Comparison of ENCODE assay signal across 17 cellular contexts in genomic region chr11:107848345-107848744, GRCh38. TPM values are rescaled to one million over a fixed set of nuclear protein-coding genes. Genes with fewer than 3 reads are reported as not detected.
DNase-seq lines count a peak whose midpoint lies in the region; ATAC-seq and TF ChIP-seq lines count a peak whose summit lies in the region.
"Had no signal": no experiment of that assay in that cellular context is flagged by ENCODE, and none has a peak within 500 bp of the region (broad histone marks: within the 10 kb centered on the region; RNA-seq: fewer than 3 reads in every experiment).

No MANE protein-coding gene starts in this region.

- no peak overlapping the region for H3K4me3 Mint-ChIP-seq in Calu3 (ENCODE audit: low read depth, unreplicated experiment)
- no peak overlapping the region for H3K4me3 Mint-ChIP-seq in T-helper 17 cell
- H3K4me3 Mint-ChIP-seq in neural progenitor cell, result no peak overlapping the region
- H3K4me3 Mint-ChIP-seq: T-cell had no signal

- H4K20me1 ChIP-seq in Karpas-422 (ENCODE audit: insufficient read depth, low read depth, low read length) (peaks cover 40% of the 10 kb centered on the region), neural progenitor cell (ENCODE audit: low read depth) (peaks cover 25% of the 10 kb centered on the region)

- H3K27me3 Mint-ChIP-seq in Calu3 (ENCODE audit: unreplicated experiment) (no peaks in the 10 kb centered on the region), T-helper 17 cell (no peaks in the 10 kb centered on the region), neural progenitor cell (ENCODE audit: insufficient read depth, low read depth) (peaks cover 4% of the 10 kb centered on the region)
- H3K27me3 Mint-ChIP-seq: T-cell had no signal

- H3K9me2 ChIP-seq in Karpas-422 (replicated peaks; ENCODE audit: insufficient read depth, low read length), result no peaks in the 10 kb centered on the region

- CTCF ChIA-PET in Calu3 (lab: Charles Lee), result no interaction called here

- BruUV-seq in Calu3 (replicated peaks; lab: Mats Ljungman, UMichigan), result no TSS peak

- DNase-seq in Calu3 (no peak), Karpas-422 (no peak), T-helper 17 cell (no peak), neural progenitor cell (ENCODE audit: low spot score) (peak; percentile 38), substantia nigra (lab: John Stamatoyannopoulos, UW) (no peak), NCI-H748 treated with DMSO at 0.1 percent for 48 hours (lab: John Stamatoyannopoulos, UW) (no peak), SK-N-DZ (ENCODE audit: low spot score) (no peak), OCI-M1 (lab: John Stamatoyannopoulos, UW) (no peak)
- DNase-seq: C1 segment of cervical spinal cord, DND-41, HCEC 1CT, NCI-H1092 treated with DMSO at 0.1 percent for 48 hours, NCI-H146, NCI-H2081, SHP77, T-cell had no signal

- peaks cover 11% of the 10 kb centered on the region for H3F3A ChIP-seq in neural progenitor cell (ENCODE audit: low read depth)

- H3K4me1 ChIP-seq in Karpas-422 (ENCODE audit: low read length), result peaks cover 25% of the 10 kb centered on the region
- peaks cover 11% of the 10 kb centered on the region for H3K4me1 ChIP-seq in neural progenitor cell

- no peak overlapping the region for H3K4me2 ChIP-seq in Karpas-422 (ENCODE audit: low read depth, low read length, poor library complexity, severe bottlenecking)
- no peak overlapping the region for H3K4me2 ChIP-seq in neural progenitor cell

- peaks cover 29% of the 10 kb centered on the region for H3K4me1 Mint-ChIP-seq in Calu3 (ENCODE audit: low read depth, unreplicated experiment)
- H3K4me1 Mint-ChIP-seq in T-helper 17 cell, result peaks cover 21% of the 10 kb centered on the region
- peaks cover 14% of the 10 kb centered on the region for H3K4me1 Mint-ChIP-seq in neural progenitor cell

- H3K36me3 Mint-ChIP-seq in Calu3 (ENCODE audit: insufficient read depth, unreplicated experiment) (no peaks in the 10 kb centered on the region), T-helper 17 cell (ENCODE audit: low read depth) (peaks cover 2% of the 10 kb centered on the region), neural progenitor cell (no peaks in the 10 kb centered on the region)

- H3K9ac ChIP-seq in Karpas-422 (ENCODE audit: low read length) (no peak overlapping the region; the same call in 1 of the 2 replicates), neural progenitor cell (no peak overlapping the region)

- H3K9me3 ChIP-seq in Karpas-422 (ENCODE audit: low read length) (no peaks in the 10 kb centered on the region), T-helper 17 cell (ENCODE audit: control insufficient read depth, low read length, poor library complexity, severe bottlenecking) (no peaks in the 10 kb centered on the region), neural progenitor cell (ENCODE audit: low read depth) (no peaks in the 10 kb centered on the region)

- H3K27ac Mint-ChIP-seq in Calu3 (ENCODE audit: unreplicated experiment) (peak overlapping the region; percentile 12), T-helper 17 cell (peak overlapping the region; percentile 71), neural progenitor cell (no peak overlapping the region)

- peaks cover 94% of the 10 kb centered on the region for H3K79me2 ChIP-seq in Karpas-422 (ENCODE audit: low read length)
- peaks cover 5% of the 10 kb centered on the region for H3K79me2 ChIP-seq in neural progenitor cell (ENCODE audit: low read depth)

- peaks cover 4% of the 10 kb centered on the region; the same call in 1 of the 2 replicates for H3K36me3 ChIP-seq in Karpas-422 (ENCODE audit: insufficient read depth, low read length)
- no peaks in the 10 kb centered on the region for H3K36me3 ChIP-seq in neural progenitor cell

- H3K4me3 ChIP-seq in Karpas-422 (ENCODE audit: low read length) (no peak overlapping the region), neural progenitor cell (no peak overlapping the region)

- no peak for ATAC-seq in T-helper 17 cell
- ATAC-seq: SK-N-SH treated with all-trans-retinoic acid at 6 μM for 48 hours, T-cell had no signal

- H2AFZ ChIP-seq in Karpas-422 (ENCODE audit: low read length) (no peak overlapping the region), neural progenitor cell (replicated peaks) (no peak overlapping the region)

- H3K27me3 ChIP-seq in Karpas-422 (ENCODE audit: low read length) (no peaks in the 10 kb centered on the region), neural progenitor cell (no peaks in the 10 kb centered on the region)

- H3K27ac ChIP-seq in Karpas-422 (ENCODE audit: low read length) (0 out of 2 replicates have a peak overlapping the region, but pooled peaks have one; percentile 0), neural progenitor cell (no peak overlapping the region), substantia nigra (ENCODE audit: low read depth, low read length, poor library complexity, severe bottlenecking) (no peak overlapping the region)

- H3K9me3 Mint-ChIP-seq in Calu3 (ENCODE audit: low read depth, unreplicated experiment) (no peaks in the 10 kb centered on the region), neural progenitor cell (no peaks in the 10 kb centered on the region)
- H3K9me3 Mint-ChIP-seq: T-cell had no signal

- intact Hi-C loops in Calu3 (cut with micrococcal nuclease; ENCODE audit: unreplicated experiment), result no loop called here

- TF ChIP-seq CTCF in Calu3 (IDR thresholded peaks at IDR 0.05; ENCODE audit: unreplicated experiment) (no peak), neural progenitor cell (IDR thresholded peaks at IDR 0.05) (no peak)

RNA-seq across cellular contexts. Expression of gene SLC35F2, which starts 10.2 kb away (rescaled TPM):
- total RNA-seq in Calu3 (2022) (24.4 and 34.5 TPM in 2 replicates), T-helper 17 cell (1 to 10 TPM; 7.3 to 9.1 TPM), neural progenitor cell (ENCODE audit: low replicate concordance) (9.8 and 10.3 TPM in 2 replicates)
- 115 and 135 TPM in 2 replicates for total RNA-seq in Karpas-422 (2014; rRNA removed; shearing (Covaris generic); ENCODE audit: low replicate concordance)
- polyA plus RNA-seq in SK-N-DZ (2014; cell fraction: cytosol; rRNA removed), result 7.1 and 13.9 TPM in 2 replicates
- 3.0 and 9.4 TPM in 2 replicates for polyA plus RNA-seq in SK-N-DZ (2014; cell fraction: nucleus; rRNA removed)
